Comparison of ENCODE assay signal across 33 cellular contexts in genomic region chr15:82624438-82624837, GRCh38. TPM values are rescaled to one million over a fixed set of nuclear protein-coding genes. Genes with fewer than 3 reads are reported as not detected.
"Had no signal": no experiment of that assay in that cellular context is flagged by ENCODE, and none has a peak within 500 bp of the region (broad histone marks: within the 10 kb centered on the region; RNA-seq: fewer than 3 reads in every experiment).

No MANE protein-coding gene starts in this region.

- H3K27ac ChIP-seq: ascending aorta, body of pancreas, brain microvascular endothelial cell, breast epithelium, WERI-Rb-1 had no signal

- DNase-seq: activated CD4-positive, alpha-beta memory T cell treated with anti-CD3 and anti-CD28 coated beads, Interleukin-2, amount 10 ng/mL, durations not matched to agents 7 days and 5 days; activated CD4-positive, alpha-beta T cell treated with anti-CD3 and anti-CD28 coated beads for 1 hour; activated CD4-positive, alpha-beta T cell treated with anti-CD3 and anti-CD28 coated beads for 36 hours; activated CD4-positive, alpha-beta T cell treated with anti-CD3 and anti-CD28 coated beads for 48 hours; activated CD4-positive, alpha-beta T cell treated with anti-CD3 and anti-CD28 coated beads, Interleukin-2, amount 10 ng/mL, durations not matched to agents 7 days and 5 days; activated CD4-positive, alpha-beta T cell treated with anti-CD3 and anti-CD28 coated beads, Interleukin-2, amount 50 U/mL, for 48 hours; activated CD4-positive, CD25-positive, alpha-beta regulatory T cell; activated CD8-positive, alpha-beta memory T cell treated with anti-CD3 and anti-CD28 coated beads for 24 hours; activated CD8-positive, alpha-beta memory T cell treated with anti-CD3 and anti-CD28 coated beads, Interleukin-2, amount 10 ng/mL, durations not matched to agents 7 days and 5 days; activated CD8-positive, alpha-beta memory T cell treated with anti-CD3 and anti-CD28 coated beads, Interleukin-2, amount 50 U/mL, for 48 hours; activated CD8-positive, alpha-beta T cell treated with anti-CD3 and anti-CD28 coated beads, Interleukin-2, amount 10 ng/mL, durations not matched to agents 7 days and 5 days; activated effector memory CD4-positive, alpha-beta T cell treated with Interleukin-2 at 50 U/mL for 16 hours; activated gamma-delta T cell; activated naive CD4-positive, alpha-beta T cell treated with anti-CD3 and anti-CD28 coated beads, Interleukin-2, amount 10 ng/mL, durations not matched to agents 7 days and 5 days; activated naive CD4-positive, alpha-beta T cell treated with Interleukin-2 at 50 U/mL for 16 hours; activated naive CD8-positive, alpha-beta T cell treated with anti-CD3 and anti-CD28 coated beads, Interleukin-2, amount 10 ng/mL, durations not matched to agents 7 days and 5 days; activated naive CD8-positive, alpha-beta T cell treated with anti-CD3 and anti-CD28 coated beads, Interleukin-2, amount 50 U/mL, for 24 hours; activated T-cell treated with anti-CD3 and anti-CD28 coated beads, Interleukin-2, amount 50 U/mL, for 24 hours; activated T-cell treated with anti-CD3 and anti-CD28 coated beads, Interleukin-2, amount 50 U/mL, for 48 hours; amygdala; anterior cingulate cortex; body of pancreas; brain microvascular endothelial cell; central memory CD4-positive, alpha-beta T cell; T-helper 1 cell; T-helper 2 cell; T-helper 9 cell; WERI-Rb-1 had no signal

- H3K4me1 ChIP-seq: ascending aorta, body of pancreas, breast epithelium had no signal

- H3K27me3 ChIP-seq: ascending aorta, body of pancreas, brain microvascular endothelial cell, breast epithelium had no signal

- H3K9me3 ChIP-seq: ascending aorta, body of pancreas, breast epithelium had no signal

- H3K36me3 ChIP-seq: ascending aorta, brain microvascular endothelial cell, breast epithelium, WERI-Rb-1 had no signal

- H3K4me3 ChIP-seq: ascending aorta, body of pancreas, breast epithelium had no signal

- ATAC-seq: activated CD4-positive, alpha-beta T cell treated with anti-CD3 and anti-CD28 coated beads for 36 hours; activated CD4-positive, CD25-positive, alpha-beta regulatory T cell treated with anti-CD3 and anti-CD28 coated beads, Interleukin-2, amount 50 U/mL, for 24 hours; activated CD8-positive, alpha-beta memory T cell treated with anti-CD3 and anti-CD28 coated beads, Interleukin-2, amount 10 ng/mL, durations not matched to agents 7 days and 5 days; activated CD8-positive, alpha-beta T cell treated with anti-CD3 and anti-CD28 coated beads, Interleukin-2, amount 10 ng/mL, durations not matched to agents 7 days and 5 days; activated naive CD8-positive, alpha-beta T cell treated with anti-CD3 and anti-CD28 coated beads, Interleukin-2, amount 50 U/mL, for 24 hours; body of pancreas; WTC11 had no signal

RNA-seq across cellular contexts. Expression of gene CPEB1, which starts 22.7 kb away (rescaled TPM):
- total RNA-seq: activated CD4-positive, alpha-beta memory T cell treated with anti-CD3 and anti-CD28 coated beads, Interleukin-2, amount 10 ng/mL, durations not matched to agents 7 days and 5 days; activated CD4-positive, alpha-beta T cell treated with anti-CD3 and anti-CD28 coated beads, Interleukin-2, amount 10 ng/mL, durations not matched to agents 7 days and 5 days; activated CD8-positive, alpha-beta memory T cell treated with anti-CD3 and anti-CD28 coated beads, Interleukin-2, amount 10 ng/mL, durations not matched to agents 7 days and 5 days; activated T-helper 2 cell treated with anti-CD3 and anti-CD28 coated beads, Interferon-gamma antibody, Interleukin-2, Interleukin-4, amounts not matched to agents 10 μg/mL and 5 μg/mL and 100 μg/mL, durations not matched to agents 14 hours and 24 hours and 36 hours had no signal
